1 cellular context compared by ENCODE assay signal in the genomic region with DNA sequence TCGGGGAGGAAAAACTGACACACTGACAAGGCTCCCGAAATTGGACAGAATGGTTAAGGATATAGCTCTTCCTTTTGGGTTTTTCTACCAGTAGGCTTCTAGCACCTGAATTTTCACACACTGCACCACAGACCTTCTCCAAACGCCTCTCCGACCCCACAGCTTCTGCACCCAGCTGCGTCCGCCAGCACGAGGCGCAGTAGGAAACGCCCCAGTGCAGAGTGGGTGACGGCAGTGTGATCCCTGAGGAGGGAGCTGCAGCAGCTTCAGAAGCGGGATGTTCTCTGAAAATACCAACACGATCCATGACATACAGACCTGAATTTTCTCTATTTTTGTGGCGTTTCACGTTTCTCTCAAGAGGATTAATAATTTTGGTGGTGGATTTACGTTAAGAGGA.
TF ChIP-seq lines count a peak whose summit lies in the region.

No MANE protein-coding gene starts in this region.

TF ChIP-seq in K562, 482 proteins besides CTCF, POLR2A, EP300 and RAD21:
- TF ChIP-seq REST (CRISPR knock-in tag; IDR thresholded peaks at IDR 0.05; ENCODE audit: low read depth) (no peak), MYC (IDR thresholded peaks at IDR 0.05; ENCODE audit: low read depth, low read length) (0 out of 2 replicates have a peak, but pooled peaks have one; percentile 17), MYC (CRISPR knock-in tag; IDR thresholded peaks at IDR 0.05; ENCODE audit: borderline replicate concordance, low read depth) (no peak), MAX (CRISPR knock-in tag; IDR thresholded peaks at IDR 0.05) (peak; percentile 49), EP400 (IDR thresholded peaks at IDR 0.05) (no peak), CREB1 (IDR thresholded peaks at IDR 0.05) (no peak), CREB1 (CRISPR knock-in tag; IDR thresholded peaks at IDR 0.05) (0 out of 2 replicates have a peak, but pooled peaks have one; percentile 10), TCF3 (CRISPR knock-in tag; IDR thresholded peaks at IDR 0.05) (no peak), ZNF780A (CRISPR knock-in tag; IDR thresholded peaks at IDR 0.05) (no peak), SMC3 (conservative IDR thresholded peaks at IDR 0.05; ENCODE audit: insufficient read depth, low read depth, low read length) (0 out of 2 replicates have a peak, but pooled peaks have one; percentile 20), L3MBTL2 (IDR thresholded peaks at IDR 0.05) (peak; percentile 27; the same call in 1 of the 2 replicates), CXXC5 (CRISPR knock-in tag; IDR thresholded peaks at IDR 0.05) (peak; percentile 31; the same call in 1 of the 2 replicates), TFAP4 (CRISPR knock-in tag; IDR thresholded peaks at IDR 0.05; ENCODE audit: borderline replicate concordance) (peak; percentile 77), MBD2 (IDR thresholded peaks at IDR 0.05; ENCODE audit: borderline replicate concordance, low read depth) (peak; percentile 29; the same call in 1 of the 2 replicates)
- TF ChIP-seq, protein P1, sequence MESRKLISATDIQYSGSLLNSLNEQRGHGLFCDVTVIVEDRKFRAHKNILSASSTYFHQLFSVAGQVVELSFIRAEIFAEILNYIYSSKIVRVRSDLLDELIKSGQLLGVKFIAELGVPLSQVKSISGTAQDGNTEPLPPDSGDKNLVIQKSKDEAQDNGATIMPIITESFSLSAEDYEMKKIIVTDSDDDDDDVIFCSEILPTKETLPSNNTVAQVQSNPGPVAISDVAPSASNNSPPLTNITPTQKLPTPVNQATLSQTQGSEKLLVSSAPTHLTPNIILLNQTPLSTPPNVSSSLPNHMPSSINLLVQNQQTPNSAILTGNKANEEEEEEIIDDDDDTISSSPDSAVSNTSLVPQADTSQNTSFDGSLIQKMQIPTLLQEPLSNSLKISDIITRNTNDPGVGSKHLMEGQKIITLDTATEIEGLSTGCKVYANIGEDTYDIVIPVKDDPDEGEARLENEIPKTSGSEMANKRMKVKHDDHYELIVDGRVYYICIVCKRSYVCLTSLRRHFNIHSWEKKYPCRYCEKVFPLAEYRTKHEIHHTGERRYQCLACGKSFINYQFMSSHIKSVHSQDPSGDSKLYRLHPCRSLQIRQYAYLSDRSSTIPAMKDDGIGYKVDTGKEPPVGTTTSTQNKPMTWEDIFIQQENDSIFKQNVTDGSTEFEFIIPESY (CRISPR knock-in tag; IDR thresholded peaks at IDR 0.05): peak; percentile 81
